In the genomic region with DNA sequence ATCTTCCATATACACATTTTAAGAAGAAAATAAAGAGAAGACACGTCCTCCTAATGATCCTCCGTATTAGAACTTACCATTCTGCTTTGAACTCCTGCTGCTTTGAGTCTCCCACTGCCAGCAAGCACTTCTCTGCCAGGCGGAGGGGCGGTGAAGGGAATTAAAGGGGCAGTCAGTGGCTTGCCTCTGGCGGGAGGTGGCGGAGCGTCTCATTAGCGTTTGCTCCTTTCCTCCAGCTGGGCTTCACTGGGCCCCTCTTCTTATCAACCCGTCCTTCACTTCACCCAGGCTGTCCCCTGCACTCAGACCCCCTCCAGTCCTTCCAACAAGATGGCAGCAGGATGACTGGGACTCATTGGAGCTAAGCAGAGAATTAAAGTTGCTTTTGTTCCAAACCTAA, we compare ENCODE assay signal across 24 cellular contexts.
"Had no signal": no experiment of that assay in that cellular context is flagged by ENCODE, and none has a peak within 500 bp of the region (broad histone marks: within the 10 kb centered on the region; RNA-seq: fewer than 3 reads in every experiment).

No MANE protein-coding gene starts in this region.

- H3K27me3 ChIP-seq: foreskin keratinocyte, left lung, right lobe of liver, stomach, suprapubic skin, tibial nerve had no signal

- ATAC-seq: activated CD4-positive, CD25-positive, alpha-beta regulatory T cell treated with anti-CD3 and anti-CD28 coated beads, Interleukin-2, amount 50 U/mL, for 24 hours; activated naive CD8-positive, alpha-beta T cell treated with anti-CD3 and anti-CD28 coated beads, Interleukin-2, amount 50 U/mL, for 24 hours; activated T-cell treated with anti-CD3 and anti-CD28 coated beads, Interleukin-2, amount 50 U/mL, for 72 hours; foreskin keratinocyte; left lung; natural killer cell; right lobe of liver; stimulated activated memory B cell treated with anti-CD40 and anti-IgM and Interleukin-4, amounts not matched to agents 10 μg/mL and 1 μg/mL and 100 μg/mL, for 72 hours; T-cell had no signal

- H3K4me3 ChIP-seq: left lung, right lobe of liver, skin epidermis, stomach, suprapubic skin, tibial nerve had no signal

- H3K4me3 Mint-ChIP-seq: activated CD4-positive, alpha-beta memory T cell treated with anti-CD3 and anti-CD28 coated beads, Interleukin-2, amount 10 ng/mL, durations not matched to agents 7 days and 5 days; activated CD4-positive, alpha-beta T cell treated with anti-CD3 and anti-CD28 coated beads, Interleukin-2, amount 10 ng/mL, durations not matched to agents 24 days and 14 days; activated naive CD4-positive, alpha-beta T cell treated with anti-CD3 and anti-CD28 coated beads, Interleukin-2, amount 10 ng/mL, durations not matched to agents 7 days and 5 days; activated naive CD8-positive, alpha-beta T cell treated with anti-CD3 and anti-CD28 coated beads, Interleukin-2, amount 50 U/mL, for 24 hours; activated T-cell treated with anti-CD3 and anti-CD28 coated beads, Interleukin-2, amount 50 U/mL, for 72 hours; dendritic cell treated with granulocyte-macrophage colony-stimulating factor and Interleukin-4, amounts not matched to agents 40 ng/mL and 50 ng/mL, for 4 days; natural killer cell; stimulated activated memory B cell treated with anti-CD40 and anti-IgM and Interleukin-4, amounts not matched to agents 10 μg/mL and 1 μg/mL and 100 μg/mL, for 72 hours; T-cell; T-helper 2 cell treated with Interferon-gamma antibody and Interleukin-4, amounts not matched to agents 5 μg/mL and 100 μg/mL, for 36 hours had no signal

- H3K4me1 ChIP-seq: foreskin keratinocyte, left lung, parathyroid adenoma, right lobe of liver, suprapubic skin, tibial nerve had no signal

- H3K9ac ChIP-seq: parathyroid adenoma had no signal

- H3K36me3 ChIP-seq: left lung, right lobe of liver, stomach, suprapubic skin, tibial nerve had no signal

- H2AFZ ChIP-seq: parathyroid adenoma had no signal

- H3K79me2 ChIP-seq: parathyroid adenoma had no signal

- H3K9me3 ChIP-seq: left lung, right lobe of liver, stomach, suprapubic skin, tibial nerve had no signal

- H3K36me3 Mint-ChIP-seq: activated naive CD4-positive, alpha-beta T cell treated with anti-CD3 and anti-CD28 coated beads, Interleukin-2, amount 10 ng/mL, durations not matched to agents 7 days and 5 days; natural killer cell; stimulated activated memory B cell treated with anti-CD40 and anti-IgM and Interleukin-4, amounts not matched to agents 10 μg/mL and 1 μg/mL and 100 μg/mL, for 72 hours; T-cell had no signal

- H3K27ac Mint-ChIP-seq: activated CD4-positive, alpha-beta memory T cell treated with anti-CD3 and anti-CD28 coated beads, Interleukin-2, amount 10 ng/mL, durations not matched to agents 7 days and 5 days; activated CD4-positive, alpha-beta T cell treated with anti-CD3 and anti-CD28 coated beads, Interleukin-2, amount 10 ng/mL, durations not matched to agents 24 days and 14 days; activated naive CD4-positive, alpha-beta T cell treated with anti-CD3 and anti-CD28 coated beads, Interleukin-2, amount 10 ng/mL, durations not matched to agents 7 days and 5 days; activated naive CD8-positive, alpha-beta T cell treated with anti-CD3 and anti-CD28 coated beads, Interleukin-2, amount 50 U/mL, for 24 hours; activated T-cell treated with anti-CD3 and anti-CD28 coated beads, Interleukin-2, amount 50 U/mL, for 72 hours; dendritic cell treated with granulocyte-macrophage colony-stimulating factor and Interleukin-4, amounts not matched to agents 40 ng/mL and 50 ng/mL, for 4 days; natural killer cell; stimulated activated memory B cell treated with anti-CD40 and anti-IgM and Interleukin-4, amounts not matched to agents 10 μg/mL and 1 μg/mL and 100 μg/mL, for 72 hours; T-cell; T-helper 2 cell treated with Interferon-gamma antibody and Interleukin-4, amounts not matched to agents 5 μg/mL and 100 μg/mL, for 36 hours had no signal

- H3K9me3 Mint-ChIP-seq: activated CD4-positive, alpha-beta memory T cell treated with anti-CD3 and anti-CD28 coated beads, Interleukin-2, amount 10 ng/mL, durations not matched to agents 7 days and 5 days; activated CD4-positive, alpha-beta T cell treated with anti-CD3 and anti-CD28 coated beads, Interleukin-2, amount 10 ng/mL, durations not matched to agents 24 days and 14 days; activated naive CD4-positive, alpha-beta T cell treated with anti-CD3 and anti-CD28 coated beads, Interleukin-2, amount 10 ng/mL, durations not matched to agents 7 days and 5 days; activated naive CD8-positive, alpha-beta T cell treated with anti-CD3 and anti-CD28 coated beads, Interleukin-2, amount 50 U/mL, for 24 hours; activated T-cell treated with anti-CD3 and anti-CD28 coated beads, Interleukin-2, amount 50 U/mL, for 72 hours; dendritic cell treated with granulocyte-macrophage colony-stimulating factor and Interleukin-4, amounts not matched to agents 40 ng/mL and 50 ng/mL, for 4 days; natural killer cell; stimulated activated memory B cell treated with anti-CD40 and anti-IgM and Interleukin-4, amounts not matched to agents 10 μg/mL and 1 μg/mL and 100 μg/mL, for 72 hours; T-cell; T-helper 2 cell treated with Interferon-gamma antibody and Interleukin-4, amounts not matched to agents 5 μg/mL and 100 μg/mL, for 36 hours had no signal

- H3K4me1 Mint-ChIP-seq: activated CD4-positive, alpha-beta memory T cell treated with anti-CD3 and anti-CD28 coated beads, Interleukin-2, amount 10 ng/mL, durations not matched to agents 7 days and 5 days; activated CD4-positive, alpha-beta T cell treated with anti-CD3 and anti-CD28 coated beads, Interleukin-2, amount 10 ng/mL, durations not matched to agents 24 days and 14 days; activated naive CD4-positive, alpha-beta T cell treated with anti-CD3 and anti-CD28 coated beads, Interleukin-2, amount 10 ng/mL, durations not matched to agents 7 days and 5 days; activated naive CD8-positive, alpha-beta T cell treated with anti-CD3 and anti-CD28 coated beads, Interleukin-2, amount 50 U/mL, for 24 hours; natural killer cell; stimulated activated memory B cell treated with anti-CD40 and anti-IgM and Interleukin-4, amounts not matched to agents 10 μg/mL and 1 μg/mL and 100 μg/mL, for 72 hours; T-cell had no signal

- H3K27me3 Mint-ChIP-seq: activated CD4-positive, alpha-beta memory T cell treated with anti-CD3 and anti-CD28 coated beads, Interleukin-2, amount 10 ng/mL, durations not matched to agents 7 days and 5 days; activated CD4-positive, alpha-beta T cell treated with anti-CD3 and anti-CD28 coated beads, Interleukin-2, amount 10 ng/mL, durations not matched to agents 24 days and 14 days; activated naive CD4-positive, alpha-beta T cell treated with anti-CD3 and anti-CD28 coated beads, Interleukin-2, amount 10 ng/mL, durations not matched to agents 7 days and 5 days; activated naive CD8-positive, alpha-beta T cell treated with anti-CD3 and anti-CD28 coated beads, Interleukin-2, amount 50 U/mL, for 24 hours; T-cell had no signal

- H3K27ac ChIP-seq: foreskin keratinocyte, left lung, parathyroid adenoma, right lobe of liver, skin epidermis, stomach, suprapubic skin, tibial nerve, VCaP had no signal

- DNase-seq: activated CD4-positive, alpha-beta memory T cell treated with anti-CD3 and anti-CD28 coated beads, Interleukin-2, amount 10 ng/mL, durations not matched to agents 7 days and 5 days; activated CD4-positive, alpha-beta T cell treated with anti-CD3 and anti-CD28 coated beads, Interleukin-2, amount 10 ng/mL, durations not matched to agents 24 days and 14 days; activated effector memory CD4-positive, alpha-beta T cell treated with anti-CD3 and anti-CD28 coated beads, Interleukin-2, amount 50 U/mL, for 16 hours; activated naive CD4-positive, alpha-beta T cell treated with anti-CD3 and anti-CD28 coated beads, Interleukin-2, amount 10 ng/mL, durations not matched to agents 7 days and 5 days; activated naive CD8-positive, alpha-beta T cell treated with anti-CD3 and anti-CD28 coated beads, Interleukin-2, amount 50 U/mL, for 24 hours; activated T-cell treated with anti-CD3 and anti-CD28 coated beads, Interleukin-2, amount 50 U/mL, for 72 hours; effector CD8-positive, alpha-beta T cell; foreskin keratinocyte; kidney glomerular epithelial cell; left lung; natural killer cell; nucleus accumbens; right lobe of liver; stomach; T-cell had no signal
